In genomic region chr1:42956739-42957138, GRCh38 we compare ENCODE assay signal across 9 cellular contexts. TPM values are rescaled to one million over a fixed set of nuclear protein-coding genes. Genes with fewer than 3 reads are reported as not detected.
DNase-seq lines count a peak whose midpoint lies in the region; ATAC-seq, FAIRE-seq and TF ChIP-seq lines count a peak whose summit lies in the region.
"Had no signal": no experiment of that assay in that cellular context is flagged by ENCODE, and none has a peak within 500 bp of the region (broad histone marks: within the 10 kb centered on the region; RNA-seq: fewer than 3 reads in every experiment).

No MANE protein-coding gene starts in this region.

- no peak for FAIRE-seq in A549 (lab: Jason Lieb, UNC)

- peaks cover 65% of the 10 kb centered on the region for H3K4me1 Mint-ChIP-seq in mesothelial cell of epicardium

- in situ Hi-C loops in astrocyte of the spinal cord (cut with HindIII; ENCODE audit: low sequenced_read_pairs), result no loop called here

- POLR2A ChIA-PET in A549 (lab: Yijun Ruan, JAX), result interaction anchor here (1.2 to 1.6 kb wide), 2 partner anchors 21 to 32 kb away, joined by 4 read pairs; no protein-coding TSS in a partner anchor

- no peak for DNase-seq in A549 (ENCODE audit: low read depth in 1 of 2, low spot score in 1 of 2)
- DNase-seq in astrocyte of the spinal cord (ENCODE audit: low read depth, low spot score), result no peak
- no peak for DNase-seq in mesothelial cell of epicardium (ENCODE audit: low spot score in 2 of 2, unreplicated experiment in 2 of 2)
- no peak for DNase-seq in LoVo (ENCODE audit: low spot score)
- DNase-seq in AG08396 (ENCODE audit: low spot score), result no peak
- DNase-seq: nucleus accumbens had no signal

- no peak for TF ChIP-seq POLR2A in A549 (IDR thresholded peaks at IDR 0.05; ENCODE audit: low read length)

- H3K36me3 Mint-ChIP-seq in mesothelial cell of epicardium, result peaks cover 18% of the 10 kb centered on the region

- H3K4me3 ChIP-seq in A549 (peak overlapping the region; percentile 86), HUES6 (ENCODE audit: low read depth, low read length) (peak overlapping the region; percentile 82), astrocyte of the spinal cord (ENCODE audit: low read depth, low read length) (peak overlapping the region; percentile 86)

- CTCF ChIA-PET in A549 (lab: Yijun Ruan, JAX), result interaction anchor here (1.2 to 2.9 kb wide), 6 partner anchors 13 to 117 kb away, joined by 3 to 9 read pairs (median 6); no protein-coding TSS in a partner anchor

- H3K4me1 ChIP-seq in A549 (peaks cover 68% of the 10 kb centered on the region), HUES6 (ENCODE audit: control insufficient read depth, insufficient read depth, low read length) (peaks cover 60% of the 10 kb centered on the region)

- H3K27me3 ChIP-seq in HUES6 (ENCODE audit: control insufficient read depth, insufficient read depth, low read length), result no peaks in the 10 kb centered on the region

- TF ChIP-seq EP300 in A549 (IDR thresholded peaks at IDR 0.05), result no peak

- H3K9ac ChIP-seq in HUES6 (ENCODE audit: low read length), result peak overlapping the region; percentile 98

- H3K27ac ChIP-seq in A549, result peak overlapping the region; percentile 87 to 88
- peak overlapping the region; percentile 85; the same call in 1 of the 2 replicates for H3K27ac ChIP-seq in HUES6 (ENCODE audit: low read depth, low read length)

- H3K27ac Mint-ChIP-seq in mesothelial cell of epicardium, result peak overlapping the region; percentile 97

- ATAC-seq in A549 (no peak), GM18870 (IDR thresholded peaks at IDR 0.05; ENCODE audit: unreplicated experiment) (no peak), HG03280 (IDR thresholded peaks at IDR 0.05; ENCODE audit: unreplicated experiment) (no peak)

- WGBS in A549 (ENCODE audit: missing lambda C conversion rate), result 7% methylated on average over 3 of the region's 3 CpGs

- H3K9me3 ChIP-seq in A549 (no peaks in the 10 kb centered on the region), HUES6 (ENCODE audit: control insufficient read depth, insufficient read depth, low read depth, low read length) (no peaks in the 10 kb centered on the region)

- peak overlapping the region; percentile 96 for H3K4me3 Mint-ChIP-seq in mesothelial cell of epicardium

- H3K4me2 ChIP-seq in A549, result peak overlapping the region; percentile 93

- peaks cover 49% of the 10 kb centered on the region for H3K36me3 ChIP-seq in HUES6 (ENCODE audit: control insufficient read depth, insufficient read depth, low read length)

- no peak for TF ChIP-seq RAD21 in A549 (conservative IDR thresholded peaks at IDR 0.05 in 1 of 2, IDR thresholded peaks at IDR 0.05 in 1 of 2)

- no peaks in the 10 kb centered on the region for H3K27me3 Mint-ChIP-seq in mesothelial cell of epicardium (ENCODE audit: low read depth)

- TF ChIP-seq CTCF in A549 (IDR thresholded peaks at IDR 0.05) (no peak), astrocyte of the spinal cord (IDR thresholded peaks at IDR 0.05; ENCODE audit: low read depth, low read length) (no peak), mesothelial cell of epicardium (IDR thresholded peaks at IDR 0.05; ENCODE audit: unreplicated experiment) (no peak)

- no peaks in the 10 kb centered on the region for H3K9me3 Mint-ChIP-seq in mesothelial cell of epicardium

TF ChIP-seq in A549, 52 proteins besides CTCF, POLR2A, EP300 and RAD21:
- no peak for TF ChIP-seq ESRRA (IDR thresholded peaks at IDR 0.05; ENCODE audit: borderline replicate concordance, low read length)
- no peak for TF ChIP-seq TP53 (CRISPR knock-in tag; IDR thresholded peaks at IDR 0.05)
- TF ChIP-seq NPAS2 (CRISPR knock-in tag; IDR thresholded peaks at IDR 0.05; ENCODE audit: borderline replicate concordance), result no peak

RNA-seq across cellular contexts. Expression of gene SLC2A1, which starts 1.9 kb away (rescaled TPM):
- polyA plus RNA-seq in A549 (2011; rRNA removed) (106 and 107 TPM in 2 replicates), A549 (2017; fragmentation: RNase III; extraction: RNeasy Plus Mini Kit Qiagen cat#74134 plus additional on column Dnase treatment) (103 to 137 TPM (median 124 TPM) in 3 replicates)
- polyA plus RNA-seq in A549 (2012; cell fraction: cytosol; rRNA removed), result 118 and 141 TPM in 2 replicates
- polyA plus RNA-seq in A549 (2012; cell fraction: nucleus; rRNA removed), result 397 and 557 TPM in 2 replicates
- polyA minus RNA-seq in A549 (2011; rRNA and poly(A)+ RNA removed), result 122 and 160 TPM in 2 replicates
- 786 to 841 TPM (median 827 TPM) in 3 replicates for total RNA-seq in mesothelial cell of epicardium
